ENCODE assay signal across 1 cellular context in genomic region chr9:126371007-126371870, GRCh38.
A peak's percentile ranks its signal among the peaks of the same experiment; 100 is the strongest.
TF ChIP-seq lines count a peak whose summit lies in the region.

No MANE protein-coding gene starts in this region.

TF ChIP-seq in HepG2, 621 proteins besides CTCF, POLR2A, EP300 and RAD21 (continued from another document):
- TF ChIP-seq ARID3A (IDR thresholded peaks at IDR 0.05; ENCODE audit: low read depth, low read length), result peak; percentile 30; the same call in 1 of the 2 replicates
- no peak for TF ChIP-seq ZNF337 (CRISPR knock-in tag; IDR thresholded peaks at IDR 0.05; ENCODE audit: borderline replicate concordance, low read depth)
- TF ChIP-seq NCOR1 (IDR thresholded peaks at IDR 0.05; ENCODE audit: borderline replicate concordance, low read length), result no peak
